In genomic region chr13:106426909-106427308, GRCh38 we compare ENCODE assay signal across 14 cellular contexts.
DNase-seq lines count a peak whose midpoint lies in the region; ATAC-seq and TF ChIP-seq lines count a peak whose summit lies in the region.
"Had no signal": no experiment of that assay in that cellular context is flagged by ENCODE, and none has a peak within 500 bp of the region (broad histone marks: within the 10 kb centered on the region; RNA-seq: fewer than 3 reads in every experiment).

No MANE protein-coding gene starts in this region.

- DNase-seq in NCI-H187 treated with DMSO at 0.1 percent for 48 hours (lab: John Stamatoyannopoulos, UW) (peak; percentile 62), left colon (no peak), thyroid gland (no peak), NOMO-1 treated with dmso at 0.1 percent for 144 hours (lab: John Stamatoyannopoulos, UW; ENCODE audit: unreplicated experiment) (no peak)
- no peak for DNase-seq in stimulated activated naive CD4-positive, alpha-beta T cell (lab: John Stamatoyannopoulos, UW)
- DNase-seq: BE2C; CD4-positive, alpha-beta memory T cell; DND-41; GDM1; HCEC 1CT; IMR-90 had no signal

- POLR2A ChIA-PET in HEK293 (lab: Yijun Ruan, JAX), result no interaction called here

- CTCF ChIA-PET in HEK293 (lab: Yijun Ruan, JAX), result no interaction called here

- 91 to 95% methylated on average over 4 of the region's 4 CpGs for WGBS in thyroid gland, 2 donors

- H3K4me1 ChIP-seq in HEK293 (ENCODE audit: control insufficient read depth, insufficient read depth, low read length) (no peaks in the 10 kb centered on the region), thyroid gland (no peaks in the 10 kb centered on the region)
- H3K4me1 ChIP-seq: A549, BE2C had no signal

- no peak for TF ChIP-seq CTCF in HEK293 (tag by site-specific recombination; IDR thresholded peaks at IDR 0.05)
- TF ChIP-seq CTCF in thyroid gland (IDR thresholded peaks at IDR 0.05), result no peak

- peak; percentile 49 for ATAC-seq in left colon
- ATAC-seq: A549 had no signal

- H3K27ac ChIP-seq in HEK293 (ENCODE audit: extremely low read depth, low read depth, low read length) (no peak overlapping the region), thyroid gland (no peak overlapping the region)
- H3K27ac ChIP-seq: A549, C4-2B had no signal

- intact Hi-C loops in left colon (cut with DNase I, micrococcal nuclease) (no loop called here), thyroid gland (cut with DNase I) (no loop called here)

- H3K27me3 ChIP-seq in thyroid gland, result no peaks in the 10 kb centered on the region
- H3K27me3 ChIP-seq: BE2C had no signal

- H3K4me3 ChIP-seq in HEK293 (ENCODE audit: low read depth, low read length) (no peak overlapping the region), thyroid gland (replicated peaks in 1 of 3) (no peak overlapping the region)
- H3K4me3 ChIP-seq: A549 had no signal

- H3K9me3 ChIP-seq in HEK293 (ENCODE audit: control insufficient read depth, insufficient read depth, low read depth, low read length) (no peaks in the 10 kb centered on the region), thyroid gland (no peaks in the 10 kb centered on the region)
- H3K9me3 ChIP-seq: A549, BE2C had no signal

- no peak for TF ChIP-seq POLR2A in thyroid gland (IDR thresholded peaks at IDR 0.05)

- no peaks in the 10 kb centered on the region for H3K36me3 ChIP-seq in HEK293 (ENCODE audit: control insufficient read depth in 2 of 2, insufficient read depth in 1 of 2, low read length in 2 of 2)
- no peaks in the 10 kb centered on the region for H3K36me3 ChIP-seq in thyroid gland
- H3K36me3 ChIP-seq: BE2C had no signal

TF ChIP-seq in HEK293, 187 proteins besides CTCF, POLR2A, EP300 and RAD21:
- TF ChIP-seq ZIC2 (tag by site-specific recombination; IDR thresholded peaks at IDR 0.05) (peak; percentile 23; the same call in 1 of the 2 replicates), ZNF623 (tag by site-specific recombination; IDR thresholded peaks at IDR 0.05) (no peak)
TF ChIP-seq in HEK293: peak in this region for 1.
